In the genomic region with DNA sequence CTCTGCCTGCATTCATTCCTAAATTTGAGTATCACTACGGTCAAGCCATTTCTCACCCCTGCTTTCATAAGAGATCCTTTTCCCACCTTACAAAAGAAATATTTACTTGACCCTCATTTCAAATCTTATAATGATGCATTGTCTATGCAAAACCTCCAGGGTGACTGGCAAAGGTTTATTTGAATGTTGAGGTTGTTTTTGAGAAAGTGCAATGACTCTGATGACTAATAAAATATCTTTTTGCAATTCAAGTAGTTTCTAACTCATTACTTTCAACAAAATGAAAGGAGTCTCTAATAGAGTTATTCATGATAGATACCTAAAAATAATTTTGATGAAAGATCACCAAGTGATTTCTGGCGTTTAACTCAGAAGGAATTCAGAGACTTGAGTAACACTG, we compare ENCODE assay signal across 19 cellular contexts.
DNase-seq lines count a peak whose midpoint lies in the region; ATAC-seq lines count a peak whose summit lies in the region.
"Had no signal": no experiment of that assay in that cellular context is flagged by ENCODE, and none has a peak within 500 bp of the region (broad histone marks: within the 10 kb centered on the region; RNA-seq: fewer than 3 reads in every experiment).

No MANE protein-coding gene starts in this region.

- no peaks in the 10 kb centered on the region for H3K79me2 ChIP-seq in GM23248 (ENCODE audit: insufficient read depth)

- WGBS in GM23248 (ENCODE audit: low coverage in 1 of 2, low lambda C conversion rate in 2 of 2, missing lambda C conversion rate in 2 of 2), 2 experiments: 73 to 77% methylated on average over 2 of the region's 2 CpGs
- 100% methylated on average over 1 of the region's 2 CpGs for WGBS in mesenchymal stem cell

- intact Hi-C loops in activated naive CD4-positive, alpha-beta T cell treated with anti-CD3 and anti-CD28 coated beads for 36 hours (cut with micrococcal nuclease): loop anchor here (1.0 kb wide), 1 partner anchor 140 kb away; no protein-coding TSS in a partner anchor
- intact Hi-C loops in Right ventricle myocardium inferior (cut with DNase I): no loop called here

- H3K27me3 Mint-ChIP-seq in activated naive CD4-positive, alpha-beta T cell treated with anti-CD3 and anti-CD28 coated beads for 36 hours (ENCODE audit: low read depth): no peaks in the 10 kb centered on the region
- H3K27me3 Mint-ChIP-seq in activated naive CD8-positive, alpha-beta T cell treated with anti-CD3 and anti-CD28 coated beads, Interleukin-2, amount 50 U/mL, for 24 hours: no peaks in the 10 kb centered on the region
- no peaks in the 10 kb centered on the region for H3K27me3 Mint-ChIP-seq in activated CD8-positive, alpha-beta memory T cell treated with anti-CD3 and anti-CD28 coated beads, Interleukin-2, amount 10 ng/mL, durations not matched to agents 7 days and 5 days
- H3K27me3 Mint-ChIP-seq: CD4-positive, alpha-beta memory T cell had no signal

- H3K36me3 Mint-ChIP-seq in activated naive CD4-positive, alpha-beta T cell treated with anti-CD3 and anti-CD28 coated beads for 36 hours (ENCODE audit: low read depth): no peaks in the 10 kb centered on the region
- H3K36me3 Mint-ChIP-seq in activated naive CD8-positive, alpha-beta T cell treated with anti-CD3 and anti-CD28 coated beads, Interleukin-2, amount 50 U/mL, for 24 hours (ENCODE audit: low read depth): peaks cover 3% of the 10 kb centered on the region
- H3K36me3 Mint-ChIP-seq in activated CD8-positive, alpha-beta memory T cell treated with anti-CD3 and anti-CD28 coated beads, Interleukin-2, amount 10 ng/mL, durations not matched to agents 7 days and 5 days: peaks cover 5% of the 10 kb centered on the region

- in situ Hi-C loops in GM23248 (cut with MboI): no loop called here

- H3K14ac ChIP-seq in mesenchymal stem cell (ENCODE audit: low read length in 2 of 2): no peak overlapping the region

- H3K4ac ChIP-seq in mesenchymal stem cell (ENCODE audit: low read depth in 1 of 2, low read length in 2 of 2): no peak overlapping the region

- no peak overlapping the region for H3K23ac ChIP-seq in mesenchymal stem cell (ENCODE audit: low read length in 2 of 2)

- H3K18ac ChIP-seq in mesenchymal stem cell (ENCODE audit: low read depth in 1 of 2, low read length in 2 of 2): no peak overlapping the region

- no peak overlapping the region for H2BK15ac ChIP-seq in mesenchymal stem cell (ENCODE audit: low read depth, poor library complexity, severe bottlenecking)

- peaks cover 1% of the 10 kb centered on the region for H3K79me1 ChIP-seq in mesenchymal stem cell (replicated peaks; ENCODE audit: low read length, poor library complexity, severe bottlenecking)

- CTCF ChIA-PET in activated naive CD4-positive, alpha-beta T cell treated with anti-CD3 and anti-CD28 coated beads for 36 hours (lab: Charles Lee): no interaction called here
- CTCF ChIA-PET in activated CD8-positive, alpha-beta memory T cell treated with anti-CD3 and anti-CD28 coated beads, Interleukin-2, amount 10 ng/mL, durations not matched to agents 7 days and 5 days (lab: Charles Lee): no interaction called here

- no peaks in the 10 kb centered on the region for H4K20me1 ChIP-seq in GM23248 (ENCODE audit: insufficient read depth)
- H4K20me1 ChIP-seq: BLaER1 had no signal

- no peaks in the 10 kb centered on the region for H3K9me3 ChIP-seq in GM23248 (ENCODE audit: low read depth)
- no peaks in the 10 kb centered on the region for H3K9me3 ChIP-seq in mesenchymal stem cell (ENCODE audit: control insufficient read depth, low read length)
- H3K9me3 ChIP-seq: SJCRH30 had no signal

- no peaks in the 10 kb centered on the region for H3K36me3 ChIP-seq in GM23248 (ENCODE audit: low read depth)
- H3K36me3 ChIP-seq in mesenchymal stem cell (ENCODE audit: control insufficient read depth in 1 of 2, insufficient read depth in 2 of 2, low read depth in 1 of 2, low read length in 2 of 2): no peaks in the 10 kb centered on the region
- H3K36me3 ChIP-seq: BLaER1, SJCRH30 had no signal

- H2BK120ac ChIP-seq in mesenchymal stem cell (ENCODE audit: low read depth, low read length): no peak overlapping the region

- no peak for DNase-seq in activated naive CD4-positive, alpha-beta T cell treated with anti-CD3 and anti-CD28 coated beads for 36 hours
- no peak for DNase-seq in activated naive CD4-positive, alpha-beta T cell treated with Interleukin-2 at 50 U/mL for 16 hours
- DNase-seq in GM23248: peak; percentile 4
- no peak for DNase-seq in activated naive CD8-positive, alpha-beta T cell treated with anti-CD3 and anti-CD28 coated beads, Interleukin-2, amount 50 U/mL, for 24 hours
- DNase-seq in putamen (ENCODE audit: low spot score): peak; percentile 25
- no peak for DNase-seq in activated CD8-positive, alpha-beta memory T cell treated with anti-CD3 and anti-CD28 coated beads, Interleukin-2, amount 10 ng/mL, durations not matched to agents 7 days and 5 days
- DNase-seq in Right ventricle myocardium inferior (ENCODE audit: missing footprints): no peak
- no peak for DNase-seq in mesenchymal stem cell
- DNase-seq: CD4-positive, alpha-beta memory T cell; GF-D8; H9; NCI-H1417 treated with DMSO at 0.1 percent for 48 hours; NCI-H187 treated with DMSO at 0.1 percent for 48 hours; NCI-H2227 treated with DMSO at 0.1 percent for 48 hours; NCI-H524; NCI-H82; SJCRH30 had no signal

- H3K27me3 ChIP-seq in GM23248 (replicated peaks; ENCODE audit: insufficient read depth) (no peaks in the 10 kb centered on the region; the same call in 1 of the 2 replicates), mesenchymal stem cell (ENCODE audit: control insufficient read depth in 1 of 2, insufficient read depth in 1 of 2, low read length in 2 of 2) (peaks cover 0 to 5% of the 10 kb centered on the region in 2 experiments)
- H3K27me3 ChIP-seq: BLaER1, SJCRH30 had no signal

- H3K9me2 ChIP-seq in GM23248 (ENCODE audit: insufficient read depth): no peaks in the 10 kb centered on the region

- no peak overlapping the region for H3K4me3 Mint-ChIP-seq in activated naive CD4-positive, alpha-beta T cell treated with anti-CD3 and anti-CD28 coated beads for 36 hours
- peak overlapping the region; percentile 12 for H3K4me3 Mint-ChIP-seq in activated naive CD8-positive, alpha-beta T cell treated with anti-CD3 and anti-CD28 coated beads, Interleukin-2, amount 50 U/mL, for 24 hours
- no peak overlapping the region for H3K4me3 Mint-ChIP-seq in activated CD8-positive, alpha-beta memory T cell treated with anti-CD3 and anti-CD28 coated beads, Interleukin-2, amount 10 ng/mL, durations not matched to agents 7 days and 5 days
- H3K4me3 Mint-ChIP-seq: H9 had no signal

- H4K91ac ChIP-seq in mesenchymal stem cell (ENCODE audit: low read length): no peak overlapping the region

- H3K4me1 ChIP-seq in GM23248 (ENCODE audit: insufficient read depth) (no peaks in the 10 kb centered on the region), mesenchymal stem cell (ENCODE audit: control insufficient read depth, insufficient read depth, low read depth, low read length) (no peaks in the 10 kb centered on the region)

- H3K9ac ChIP-seq in GM23248: no peak overlapping the region
- no peak overlapping the region for H3K9ac ChIP-seq in mesenchymal stem cell (ENCODE audit: low read length)
- H3K9ac ChIP-seq: BLaER1 had no signal

- H4K8ac ChIP-seq in mesenchymal stem cell (ENCODE audit: low read length): no peak overlapping the region

- no peak overlapping the region for H2BK12ac ChIP-seq in mesenchymal stem cell (ENCODE audit: low read length in 2 of 2)

- no peak overlapping the region for H2BK5ac ChIP-seq in mesenchymal stem cell (ENCODE audit: low read depth, low read length, poor library complexity, severe bottlenecking)

- ATAC-seq in activated naive CD8-positive, alpha-beta T cell treated with anti-CD3 and anti-CD28 coated beads, Interleukin-2, amount 50 U/mL, for 24 hours: no peak
- no peak for ATAC-seq in activated CD8-positive, alpha-beta memory T cell treated with anti-CD3 and anti-CD28 coated beads, Interleukin-2, amount 10 ng/mL, durations not matched to agents 7 days and 5 days
- ATAC-seq in Right ventricle myocardium inferior: no peak

- H3K9me3 Mint-ChIP-seq in activated naive CD4-positive, alpha-beta T cell treated with anti-CD3 and anti-CD28 coated beads for 36 hours: peaks cover 2% of the 10 kb centered on the region
- peaks cover 4% of the 10 kb centered on the region for H3K9me3 Mint-ChIP-seq in activated naive CD8-positive, alpha-beta T cell treated with anti-CD3 and anti-CD28 coated beads, Interleukin-2, amount 50 U/mL, for 24 hours
- no peaks in the 10 kb centered on the region for H3K9me3 Mint-ChIP-seq in activated CD8-positive, alpha-beta memory T cell treated with anti-CD3 and anti-CD28 coated beads, Interleukin-2, amount 10 ng/mL, durations not matched to agents 7 days and 5 days (ENCODE audit: low read depth)
- H3K9me3 Mint-ChIP-seq: H9 had no signal

- no peak overlapping the region for H3K27ac ChIP-seq in GM23248
- H3K27ac ChIP-seq in mesenchymal stem cell (ENCODE audit: low read length, poor library complexity, severe bottlenecking): no peak overlapping the region
- H3K27ac ChIP-seq: BLaER1, HL-60, SJCRH30 had no signal

- H2AFZ ChIP-seq in GM23248: no peak overlapping the region
- H2AFZ ChIP-seq in mesenchymal stem cell (ENCODE audit: low read depth, low read length): no peak overlapping the region

- no peaks in the 10 kb centered on the region for H3F3A ChIP-seq in GM23248 (ENCODE audit: insufficient read depth)

- no peak overlapping the region for H3K4me2 ChIP-seq in GM23248 (ENCODE audit: unreplicated experiment)
- H3K4me2 ChIP-seq in mesenchymal stem cell (ENCODE audit: low read length, poor library complexity, severe bottlenecking): no peak overlapping the region
- H3K4me2 ChIP-seq: BLaER1 had no signal

- H3K4me3 ChIP-seq in GM23248 (no peak overlapping the region), mesenchymal stem cell (ENCODE audit: insufficient read depth in 1 of 2, low read depth in 1 of 2, low read length in 2 of 2) (no peak overlapping the region)
- H3K4me3 ChIP-seq: BLaER1, SJCRH30 had no signal

- no peak overlapping the region for H2AK5ac ChIP-seq in mesenchymal stem cell (ENCODE audit: low read length, severe bottlenecking)

- peaks cover 58% of the 10 kb centered on the region for H3K4me1 Mint-ChIP-seq in activated naive CD4-positive, alpha-beta T cell treated with anti-CD3 and anti-CD28 coated beads for 36 hours (ENCODE audit: low read depth)
- H3K4me1 Mint-ChIP-seq in activated naive CD8-positive, alpha-beta T cell treated with anti-CD3 and anti-CD28 coated beads, Interleukin-2, amount 50 U/mL, for 24 hours: peaks cover 63% of the 10 kb centered on the region
- peaks cover 30% of the 10 kb centered on the region for H3K4me1 Mint-ChIP-seq in activated CD8-positive, alpha-beta memory T cell treated with anti-CD3 and anti-CD28 coated beads, Interleukin-2, amount 10 ng/mL, durations not matched to agents 7 days and 5 days

- peak overlapping the region; percentile 21 for H3K27ac Mint-ChIP-seq in activated naive CD4-positive, alpha-beta T cell treated with anti-CD3 and anti-CD28 coated beads for 36 hours
- H3K27ac Mint-ChIP-seq in activated naive CD8-positive, alpha-beta T cell treated with anti-CD3 and anti-CD28 coated beads, Interleukin-2, amount 50 U/mL, for 24 hours: peak overlapping the region; percentile 49
- no peak overlapping the region for H3K27ac Mint-ChIP-seq in activated CD8-positive, alpha-beta memory T cell treated with anti-CD3 and anti-CD28 coated beads, Interleukin-2, amount 10 ng/mL, durations not matched to agents 7 days and 5 days
- H3K27ac Mint-ChIP-seq: H9 had no signal

Comparison
In these comparisons a context has a peak if more than half of its experiments do, and no peak if none do; other contexts are left out.
1. DNase-seq: peak in GM23248 (single experiment) and putamen (single experiment); none in activated naive CD4-positive, alpha-beta T cell treated with anti-CD3 and anti-CD28 coated beads for 36 hours (single experiment), activated naive CD4-positive, alpha-beta T cell treated with Interleukin-2 at 50 U/mL for 16 hours (single experiment), activated naive CD8-positive, alpha-beta T cell treated with anti-CD3 and anti-CD28 coated beads, Interleukin-2, amount 50 U/mL, for 24 hours (single experiment), activated CD8-positive, alpha-beta memory T cell treated with anti-CD3 and anti-CD28 coated beads, Interleukin-2, amount 10 ng/mL, durations not matched to agents 7 days and 5 days (single experiment), Right ventricle myocardium inferior (single experiment) and mesenchymal stem cell (single experiment).